In genomic region chr2:183123117-183123958, GRCh38 we compare ENCODE assay signal across 8 cellular contexts. TPM values are rescaled to one million over a fixed set of nuclear protein-coding genes. Genes with fewer than 3 reads are reported as not detected.
DNase-seq lines count a peak whose midpoint lies in the region; ATAC-seq and TF ChIP-seq lines count a peak whose summit lies in the region.

No MANE protein-coding gene starts in this region.

- peak overlapping the region; percentile 91 for H3K4me3 Mint-ChIP-seq in activated naive CD4-positive, alpha-beta T cell treated with anti-CD3 and anti-CD28 coated beads, Interleukin-2, amount 10 ng/mL, durations not matched to agents 7 days and 5 days

- TF ChIP-seq CTCF in adrenal gland (IDR thresholded peaks at IDR 0.05) (no peak), kidney epithelial cell (IDR thresholded peaks at IDR 0.05; ENCODE audit: insufficient read depth, low read length, poor library complexity, severe bottlenecking) (no peak), suprapubic skin (IDR thresholded peaks at IDR 0.05) (no peak)

- peak overlapping the region; percentile 98 for H3K27ac Mint-ChIP-seq in activated naive CD4-positive, alpha-beta T cell treated with anti-CD3 and anti-CD28 coated beads, Interleukin-2, amount 10 ng/mL, durations not matched to agents 7 days and 5 days

- TF ChIP-seq EP300 in suprapubic skin (IDR thresholded peaks at IDR 0.05): no peak

- no peaks in the 10 kb centered on the region for H3K9me3 Mint-ChIP-seq in activated naive CD4-positive, alpha-beta T cell treated with anti-CD3 and anti-CD28 coated beads, Interleukin-2, amount 10 ng/mL, durations not matched to agents 7 days and 5 days

- H3K9me3 ChIP-seq in adrenal gland (replicated peaks in 1 of 3): no peaks in the 10 kb centered on the region
- H3K9me3 ChIP-seq in suprapubic skin: no peaks in the 10 kb centered on the region

- H3K27me3 ChIP-seq in adrenal gland: no peaks in the 10 kb centered on the region
- H3K27me3 ChIP-seq in kidney epithelial cell (ENCODE audit: control insufficient read depth, insufficient read depth, low read length): no peaks in the 10 kb centered on the region
- no peaks in the 10 kb centered on the region for H3K27me3 ChIP-seq in suprapubic skin

- CTCF ChIA-PET in activated naive CD4-positive, alpha-beta T cell treated with anti-CD3 and anti-CD28 coated beads, Interleukin-2, amount 10 ng/mL, durations not matched to agents 7 days and 5 days (lab: Charles Lee): no interaction called here

- intact Hi-C loops in adrenal gland (cut with DNase I): loop anchor here in 1 of 2 donors (10.0 kb wide), 1 partner anchor 49 kb away; the partner anchor contains the start of gene DUSP19

- peaks cover 26% of the 10 kb centered on the region for H3K27me3 Mint-ChIP-seq in activated naive CD4-positive, alpha-beta T cell treated with anti-CD3 and anti-CD28 coated beads, Interleukin-2, amount 10 ng/mL, durations not matched to agents 7 days and 5 days

- H3K27ac ChIP-seq in adrenal gland (peak overlapping the region in 4 of 5 donors; percentile 53 to 92 (median 86)), suprapubic skin (peak overlapping the region; percentile 95)

- H3K36me3 Mint-ChIP-seq in activated naive CD4-positive, alpha-beta T cell treated with anti-CD3 and anti-CD28 coated beads, Interleukin-2, amount 10 ng/mL, durations not matched to agents 7 days and 5 days: peaks cover 5% of the 10 kb centered on the region

- H3K4me1 ChIP-seq in adrenal gland (replicated peaks in 1 of 2) (peaks cover 6 to 23% of the 10 kb centered on the region in 2 donors), suprapubic skin (peaks cover 26% of the 10 kb centered on the region)

- TF ChIP-seq POLR2A in adrenal gland (IDR thresholded peaks at IDR 0.05): no peak
- no peak for TF ChIP-seq POLR2A in suprapubic skin (IDR thresholded peaks at IDR 0.05)

- DNase-seq in activated naive CD4-positive, alpha-beta T cell treated with anti-CD3 and anti-CD28 coated beads, Interleukin-2, amount 10 ng/mL, durations not matched to agents 7 days and 5 days: peak; percentile 21
- no peak for DNase-seq in activated naive CD4-positive, alpha-beta T cell treated with anti-CD3 and anti-CD28 coated beads, Interleukin-2, amount 50 U/mL, for 16 hours
- DNase-seq in adrenal gland (no peak), kidney epithelial cell (ENCODE audit: low read depth) (no peak), suprapubic skin (ENCODE audit: low spot score in 2 of 2) (no peak), NCI-H1694 treated with DMSO at 0.1 percent for 48 hours (lab: John Stamatoyannopoulos, UW) (no peak)

- H3K4me1 Mint-ChIP-seq in activated naive CD4-positive, alpha-beta T cell treated with anti-CD3 and anti-CD28 coated beads, Interleukin-2, amount 10 ng/mL, durations not matched to agents 7 days and 5 days: peaks cover 36% of the 10 kb centered on the region

- H3K36me3 ChIP-seq in adrenal gland (replicated peaks in 1 of 2) (no peaks in the 10 kb centered on the region), kidney epithelial cell (ENCODE audit: control insufficient read depth, insufficient read depth, low read length) (no peaks in the 10 kb centered on the region), suprapubic skin (no peaks in the 10 kb centered on the region)

- ATAC-seq in HG03280 (IDR thresholded peaks at IDR 0.05; ENCODE audit: unreplicated experiment): no peak
- ATAC-seq in HG03460 (IDR thresholded peaks at IDR 0.05; ENCODE audit: unreplicated experiment): no peak

- 21 to 26% (median 25%) methylated on average over 17 of the region's 17 CpGs for WGBS in adrenal gland, 4 donors
- 26% methylated on average over 17 of the region's 17 CpGs for WGBS in suprapubic skin

- H3K4me3 ChIP-seq in adrenal gland (peak overlapping the region; percentile 63 to 84 (median 82)), kidney epithelial cell (ENCODE audit: low read depth, low read length) (peak overlapping the region; percentile 79), suprapubic skin (peak overlapping the region; percentile 84)

RNA-seq across cellular contexts. Expression of gene NUP35, which starts 0.9 kb away (rescaled TPM):
- 10 to 100 TPM in 6 of 8 donors, 1 to 10 TPM in 2; 6.9 to 19.4 (median 16.2) TPM for total RNA-seq in adrenal gland
- polyA plus RNA-seq in adrenal gland: 10 to 100 TPM in 1 of 3 donors, 1 to 10 TPM in 2; 6.2 to 27.8 (median 8.6) TPM
- 11.2 and 16.6 TPM in 2 replicates for total RNA-seq in kidney epithelial cell
- 10 to 100 TPM; 15.1 to 27.7 (median 22.7) TPM for total RNA-seq in suprapubic skin

RNA-seq across cellular contexts. Expression of gene DUSP19, which starts 44.8 kb away (rescaled TPM):
- total RNA-seq in adrenal gland (10 to 100 TPM in 1 of 8 donors, 1 to 10 TPM in 7; 2.4 to 10.0 (median 4.9) TPM), kidney epithelial cell (0.58 and 1.0 TPM in 2 replicates), suprapubic skin (1 to 10 TPM; 1.3 to 3.8 (median 2.0) TPM)
- 1 to 10 TPM in 2 of 3 donors, under 1 TPM in 1; 0.81 to 3.5 (median 1.0) TPM for polyA plus RNA-seq in adrenal gland
